Comparison of ENCODE assay signal across 22 cellular contexts in the genomic region with DNA sequence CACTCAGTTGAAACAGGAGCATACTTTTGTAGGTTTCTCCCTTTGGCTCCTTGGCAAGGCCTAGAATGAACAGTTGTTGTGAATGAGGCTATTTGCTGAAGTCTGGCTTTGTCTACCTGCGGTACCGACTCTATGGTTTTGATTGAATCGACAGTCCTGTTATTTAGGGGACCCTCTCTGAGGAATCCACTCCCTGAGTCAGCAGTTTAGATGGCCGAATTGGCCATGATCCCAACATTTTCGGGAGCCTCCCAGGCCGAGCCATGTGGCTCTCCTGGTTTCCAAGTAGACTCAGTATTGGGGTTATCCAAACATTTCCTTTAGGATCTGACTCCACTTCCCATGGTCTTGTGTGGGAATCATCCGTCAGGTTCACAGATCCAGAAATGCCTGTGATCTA.
DNase-seq lines count a peak whose midpoint lies in the region; ATAC-seq, FAIRE-seq and TF ChIP-seq lines count a peak whose summit lies in the region.
"Had no signal": no experiment of that assay in that cellular context is flagged by ENCODE, and none has a peak within 500 bp of the region (broad histone marks: within the 10 kb centered on the region; RNA-seq: fewer than 3 reads in every experiment).

No MANE protein-coding gene starts in this region.

- H3K27ac ChIP-seq in A549, result no peak overlapping the region
- no peak overlapping the region for H3K27ac ChIP-seq in K562 (ENCODE audit: extremely low read depth, low read depth, low read length)
- H3K27ac ChIP-seq in trophoblast cell (ENCODE audit: low read depth, low read length), result no peak overlapping the region
- H3K27ac ChIP-seq: BLaER1 treated with 17β-estradiol and CSF1 and Interleukin-3, amounts not matched to agents 10 nM and 100 nM; C4-2B had no signal

- H3K79me2 ChIP-seq in K562 (ENCODE audit: control insufficient read depth, insufficient read depth, low read length) (no peaks in the 10 kb centered on the region), trophoblast cell (ENCODE audit: control insufficient read depth, insufficient read depth, low read length, poor library complexity) (no peaks in the 10 kb centered on the region)

- H3K23ac ChIP-seq in trophoblast cell (ENCODE audit: low read length), result no peak overlapping the region

- in situ Hi-C loops in G401 (cut with HindIII; ENCODE audit: low sequenced_read_pairs) (no loop called here), K562 (cut with MboI) (no loop called here)

- no peak for DNase-seq in A549 (ENCODE audit: low read depth in 1 of 2, low spot score in 1 of 2)
- peak; percentile 22 for DNase-seq in G401 (ENCODE audit: low spot score)
- no peak for DNase-seq in K562 (ENCODE audit: extremely low read depth in 1 of 4, low spot score in 3 of 4)
- DNase-seq in activated naive CD4-positive, alpha-beta T cell treated with Interleukin-2 at 50 U/mL for 16 hours, result no peak
- DNase-seq in DMS79 (lab: John Stamatoyannopoulos, UW), result no peak
- no peak for DNase-seq in trophoblast cell
- DNase-seq: 8988T; AML-193; Caco-2; Calu3; CD4-positive, alpha-beta T cell; CD8-positive, alpha-beta T cell; DND-41; EL; GF-D8 had no signal

- no peaks in the 10 kb centered on the region for H3K9me1 ChIP-seq in K562 (ENCODE audit: control insufficient read depth, insufficient read depth, low read length)

- no peak overlapping the region for H3K4me2 ChIP-seq in A549
- no peak overlapping the region for H3K4me2 ChIP-seq in K562 (ENCODE audit: insufficient read depth, low read length)
- no peak overlapping the region for H3K4me2 ChIP-seq in trophoblast cell (ENCODE audit: low read length)
- H3K4me2 ChIP-seq: BLaER1 treated with 17β-estradiol and CSF1 and Interleukin-3, amounts not matched to agents 10 nM and 100 nM had no signal

- no peak overlapping the region for H4K12ac ChIP-seq in trophoblast cell (ENCODE audit: low read depth, low read length)

- H3K79me1 ChIP-seq in trophoblast cell (ENCODE audit: low read length), result no peaks in the 10 kb centered on the region

- WGBS in A549 (ENCODE audit: missing lambda C conversion rate), result 86% methylated on average over 7 of the region's 7 CpGs
- WGBS in K562 (ENCODE audit: insufficient coverage, low coverage, missing lambda C conversion rate), result 69% methylated on average over 7 of the region's 7 CpGs
- WGBS in trophoblast cell (ENCODE audit: extremely low coverage, insufficient coverage, insufficient read length), result no CpG with 5 or more reads among the region's 7 CpGs

- H3K9me3 ChIP-seq in A549 (no peaks in the 10 kb centered on the region), K562 (replicated peaks; ENCODE audit: control insufficient read depth, insufficient read depth, low read depth, low read length) (no peaks in the 10 kb centered on the region), trophoblast cell (ENCODE audit: insufficient read depth, low read depth, low read length) (peaks cover 1% of the 10 kb centered on the region)
- H3K9me3 ChIP-seq: BLaER1 treated with 17β-estradiol and CSF1 and Interleukin-3, amounts not matched to agents 10 nM and 100 nM had no signal

- no peak overlapping the region for H3K14ac ChIP-seq in trophoblast cell (ENCODE audit: low read length)

- H2BK5ac ChIP-seq in trophoblast cell (ENCODE audit: low read depth, low read length, poor library complexity), result no peak overlapping the region

- H4K20me1 ChIP-seq in K562 (replicated peaks; ENCODE audit: control insufficient read depth, insufficient read depth, low read length), result no peaks in the 10 kb centered on the region
- H4K20me1 ChIP-seq: BLaER1 treated with 17β-estradiol and CSF1 and Interleukin-3, amounts not matched to agents 10 nM and 100 nM had no signal

- H2AFZ ChIP-seq in K562 (ENCODE audit: low read depth, low read length), result no peak overlapping the region
- H2AFZ ChIP-seq in trophoblast cell (ENCODE audit: insufficient read depth, low read length, poor library complexity), result no peak overlapping the region

- TF ChIP-seq EP300 in A549 (IDR thresholded peaks at IDR 0.05) (no peak), K562 (IDR thresholded peaks at IDR 0.05; ENCODE audit: low read length) (no peak)

- H3K4me1 ChIP-seq in A549, result no peaks in the 10 kb centered on the region
- peaks cover 3 to 18% of the 10 kb centered on the region in 2 experiments; a peak in 3 of 5 replicates for H3K4me1 ChIP-seq in K562 (replicated peaks in 1 of 2; ENCODE audit: control insufficient read depth in 2 of 2, insufficient read depth in 2 of 2, low read length in 2 of 2)
- no peaks in the 10 kb centered on the region for H3K4me1 ChIP-seq in trophoblast cell (ENCODE audit: control insufficient read depth in 1 of 2, insufficient read depth in 2 of 2, low read length in 2 of 2)

- no peak for ATAC-seq in A549
- ATAC-seq in K562, result no peak
- ATAC-seq: CD8-positive, alpha-beta T cell had no signal

- no peak overlapping the region for H2BK120ac ChIP-seq in trophoblast cell (ENCODE audit: insufficient read depth, low read length, poor library complexity)

- intact Hi-C loops in K562 (cut with micrococcal nuclease), result no loop called here

- no TSS peak for BruUV-seq in K562 (replicated peaks; lab: Mats Ljungman, UMichigan)

- TF ChIP-seq POLR2A in A549 (IDR thresholded peaks at IDR 0.05; ENCODE audit: low read length), result no peak
- no peak for TF ChIP-seq POLR2A in K562 (conservative IDR thresholded peaks at IDR 0.05)

- CTCF ChIA-PET in A549 (lab: Yijun Ruan, JAX), result no interaction called here
- CTCF ChIA-PET in K562 (lab: Yijun Ruan, JAX; ENCODE audit: low intra/inter-chr PET ratio), result no interaction called here

- POLR2A ChIA-PET in A549 (lab: Yijun Ruan, JAX) (no interaction called here), K562 (lab: Yijun Ruan, JAX) (no interaction called here)

- no peak overlapping the region for H3K18ac ChIP-seq in trophoblast cell (ENCODE audit: low read length)

- no peak for TF ChIP-seq CTCF in A549 (IDR thresholded peaks at IDR 0.05)
- TF ChIP-seq CTCF in K562 (IDR thresholded peaks at IDR 0.05 in 2 of 3, conservative IDR thresholded peaks at IDR 0.05 in 1 of 3; ENCODE audit: insufficient read depth in 2 of 3, low read depth in 1 of 3, low read length in 3 of 3), result no peak

- H3K36me3 ChIP-seq in K562 (ENCODE audit: control insufficient read depth, insufficient read depth, low read length), result no peaks in the 10 kb centered on the region
- no peaks in the 10 kb centered on the region for H3K36me3 ChIP-seq in trophoblast cell (ENCODE audit: control insufficient read depth in 1 of 2, insufficient read depth in 2 of 2, low read length in 2 of 2)
- H3K36me3 ChIP-seq: BLaER1 treated with 17β-estradiol and CSF1 and Interleukin-3, amounts not matched to agents 10 nM and 100 nM had no signal

- H2BK12ac ChIP-seq in trophoblast cell (ENCODE audit: low read length), result no peak overlapping the region

- H3K9ac ChIP-seq in K562 (ENCODE audit: insufficient read depth in 1 of 2, low read depth in 2 of 2, low read length in 2 of 2) (no peak overlapping the region; a peak in 1 of 4 replicates), trophoblast cell (ENCODE audit: low read length) (no peak overlapping the region)
- H3K9ac ChIP-seq: BLaER1 treated with 17β-estradiol and CSF1 and Interleukin-3, amounts not matched to agents 10 nM and 100 nM had no signal

- H3K4me3 ChIP-seq in A549 (no peak overlapping the region), K562 (no peak overlapping the region), trophoblast cell (ENCODE audit: low read depth, low read length) (no peak overlapping the region)
- H3K4me3 ChIP-seq: BLaER1 treated with 17β-estradiol and CSF1 and Interleukin-3, amounts not matched to agents 10 nM and 100 nM had no signal

- H3K4ac ChIP-seq in trophoblast cell (ENCODE audit: low read depth, low read length), result no peak overlapping the region

- no peak for FAIRE-seq in A549 (lab: Jason Lieb, UNC)
- FAIRE-seq in K562 (lab: Jason Lieb, UNC), result no peak
- FAIRE-seq: A204.1, D721Med, G401.6, GM12891, GM19239 had no signal

- H3K27me3 ChIP-seq in K562 (ENCODE audit: control insufficient read depth in 2 of 2, insufficient read depth in 2 of 2, low read length in 2 of 2) (no peaks in the 10 kb centered on the region; a peak in 1 of 5 replicates), trophoblast cell (ENCODE audit: insufficient read depth, low read length) (no peaks in the 10 kb centered on the region)

- no peak for TF ChIP-seq RAD21 in A549 (conservative IDR thresholded peaks at IDR 0.05 in 1 of 2, IDR thresholded peaks at IDR 0.05 in 1 of 2)
- TF ChIP-seq RAD21 in K562 (CRISPR knock-in tag; conservative IDR thresholded peaks at IDR 0.05 in 1 of 2, IDR thresholded peaks at IDR 0.05 in 1 of 2), result no peak

- no peak overlapping the region for H4K8ac ChIP-seq in trophoblast cell (ENCODE audit: low read depth, low read length)

- H4K91ac ChIP-seq in trophoblast cell (ENCODE audit: low read depth, low read length), result no peak overlapping the region

- H2AK5ac ChIP-seq in trophoblast cell (ENCODE audit: low read length), result no peak overlapping the region

TF ChIP-seq in A549, 52 proteins besides CTCF, POLR2A, EP300 and RAD21:
- TF ChIP-seq CHD2 (IDR thresholded peaks at IDR 0.05; ENCODE audit: low read length, partially characterized antibody) (no peak), MAFK (IDR thresholded peaks at IDR 0.05; ENCODE audit: partially characterized antibody) (peak; percentile 74)

TF ChIP-seq in K562, 482 proteins besides CTCF, POLR2A, EP300 and RAD21 (continues in another document):
- no peak for TF ChIP-seq TFAP4 (CRISPR knock-in tag; IDR thresholded peaks at IDR 0.05; ENCODE audit: borderline replicate concordance)
- TF ChIP-seq, protein P1, sequence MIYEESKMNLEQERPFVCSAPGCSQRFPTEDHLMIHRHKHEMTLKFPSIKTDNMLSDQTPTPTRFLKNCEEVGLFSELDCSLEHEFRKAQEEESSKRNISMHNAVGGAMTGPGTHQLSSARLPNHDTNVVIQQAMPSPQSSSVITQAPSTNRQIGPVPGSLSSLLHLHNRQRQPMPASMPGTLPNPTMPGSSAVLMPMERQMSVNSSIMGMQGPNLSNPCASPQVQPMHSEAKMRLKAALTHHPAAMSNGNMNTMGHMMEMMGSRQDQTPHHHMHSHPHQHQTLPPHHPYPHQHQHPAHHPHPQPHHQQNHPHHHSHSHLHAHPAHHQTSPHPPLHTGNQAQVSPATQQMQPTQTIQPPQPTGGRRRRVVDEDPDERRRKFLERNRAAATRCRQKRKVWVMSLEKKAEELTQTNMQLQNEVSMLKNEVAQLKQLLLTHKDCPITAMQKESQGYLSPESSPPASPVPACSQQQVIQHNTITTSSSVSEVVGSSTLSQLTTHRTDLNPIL (CRISPR knock-in tag; IDR thresholded peaks at IDR 0.05), result no peak
- TF ChIP-seq MAFF (IDR thresholded peaks at IDR 0.05; ENCODE audit: low read length), result peak; percentile 78
- no peak for TF ChIP-seq SIX5 (IDR thresholded peaks at IDR 0.05; ENCODE audit: borderline replicate concordance in 1 of 2, insufficient read depth in 1 of 2, low read depth in 1 of 2, low read length in 2 of 2)

Comparison
In these comparisons a context has a peak if more than half of its experiments do, and no peak if none do; other contexts are left out.
1. Of the 35 proteins assayed by ChIP-seq in both K562 and A549: peak only in K562: none; only in A549: none; in both: MAFK; in neither: 34.